Comparison of ENCODE assay signal across 9 cellular contexts in genomic region chrX:135086197-135086854, GRCh38. TPM values are rescaled to one million over a fixed set of nuclear protein-coding genes. Genes with fewer than 3 reads are reported as not detected.
A peak's percentile ranks its signal among the peaks of the same experiment; 100 is the strongest.
DNase-seq lines count a peak whose midpoint lies in the region; ATAC-seq, FAIRE-seq and TF ChIP-seq lines count a peak whose summit lies in the region.
"Had no signal": no experiment of that assay in that cellular context is flagged by ENCODE, and none has a peak within 500 bp of the region (broad histone marks: within the 10 kb centered on the region; RNA-seq: fewer than 3 reads in every experiment).

No MANE protein-coding gene starts in this region.

- peak; percentile 47 to 66 for DNase-seq in A549 (ENCODE audit: low read depth in 1 of 2, low spot score in 1 of 2)
- DNase-seq in GM10248 (ENCODE audit: extremely low spot score), result peak; percentile 38
- peak; percentile 63 for DNase-seq in HCT116 (ENCODE audit: low read depth, low spot score)
- peak; percentile 41 for DNase-seq in MV-4-11 (lab: John Stamatoyannopoulos, UW)
- DNase-seq in SKM-1 (lab: John Stamatoyannopoulos, UW; ENCODE audit: unreplicated experiment), result peak; percentile 1
- peak; percentile 71 to 75 for DNase-seq in cardiac fibroblast (ENCODE audit: low read depth in 2 of 2)
- peak; percentile 71 for DNase-seq in left kidney (ENCODE audit: low read depth, low spot score)
- DNase-seq in tibial artery, result no peak

- RAD21 ChIA-PET in HCT116 (lab: Charles Lee; ENCODE audit: low non-redundant PET in 1 of 2, low total read pairs in 2 of 2, uncharacterized antibody in 2 of 2, unreplicated experiment in 2 of 2), result no interaction called here

- H3K9ac ChIP-seq in HCT116 (ENCODE audit: low read length), result no peak overlapping the region

- no peak overlapping the region for H3K27ac ChIP-seq in A549
- H3K27ac ChIP-seq in HCT116 (ENCODE audit: low read depth, low read length), result no peak overlapping the region
- H3K27ac ChIP-seq in tibial artery, result no peak overlapping the region

- ATAC-seq in A549 (peak; percentile 97), HCT116 (peak; percentile 99)

- no peaks in the 10 kb centered on the region for H3K36me3 ChIP-seq in HCT116 (ENCODE audit: control insufficient read depth in 1 of 2, insufficient read depth in 2 of 2, low read length in 2 of 2)
- H3K36me3 ChIP-seq in tibial artery, result no peaks in the 10 kb centered on the region

- H3K9me3 ChIP-seq in A549, result no peaks in the 10 kb centered on the region
- H3K9me3 ChIP-seq in HCT116 (ENCODE audit: control insufficient read depth in 1 of 2, insufficient read depth in 1 of 2, low read depth in 1 of 2, low read length in 2 of 2), result no peaks in the 10 kb centered on the region
- H3K9me3 ChIP-seq in tibial artery, result no peaks in the 10 kb centered on the region

- TF ChIP-seq CTCF in A549 (IDR thresholded peaks at IDR 0.05), result peak; percentile 67
- peak; percentile 56 for TF ChIP-seq CTCF in GM10248 (IDR thresholded peaks at IDR 0.05; ENCODE audit: control extremely low read depth, extremely low read depth, low read depth, missing control alignments)
- peak; percentile 50 to 65 (median 55); a peak in 5 of 6 replicates for TF ChIP-seq CTCF in HCT116 (IDR thresholded peaks at IDR 0.05 in 2 of 3, conservative IDR thresholded peaks at IDR 0.05 in 1 of 3; ENCODE audit: borderline replicate concordance in 1 of 3, insufficient read depth in 1 of 3, low read depth in 2 of 3, low read length in 2 of 3)
- peak; percentile 54 for TF ChIP-seq CTCF in cardiac fibroblast (IDR thresholded peaks at IDR 0.05; ENCODE audit: low read depth, low read length)
- TF ChIP-seq CTCF in tibial artery (IDR thresholded peaks at IDR 0.05), result peak; percentile 40 to 43

- FAIRE-seq in A549 (lab: Jason Lieb, UNC), result peak; percentile 92

- intact Hi-C loops in HCT116 (cut with micrococcal nuclease), result no loop called here
- intact Hi-C loops in tibial artery (cut with DNase I; ENCODE audit: low total_unique reads), result no loop called here

- H3K4me2 ChIP-seq in A549, result no peak overlapping the region
- H3K4me2 ChIP-seq in HCT116 (ENCODE audit: low read length), result peak overlapping the region; percentile 23; the same call in 1 of the 2 replicates

- TF ChIP-seq POLR2A in A549 (IDR thresholded peaks at IDR 0.05; ENCODE audit: low read length), result no peak
- no peak for TF ChIP-seq POLR2A in HCT116 (IDR thresholded peaks at IDR 0.05; ENCODE audit: borderline replicate concordance, extremely low read depth, insufficient read depth, insufficient read length)

- TF ChIP-seq RAD21 in A549 (conservative IDR thresholded peaks at IDR 0.05 in 1 of 2, IDR thresholded peaks at IDR 0.05 in 1 of 2), result peak; percentile 54 to 55
- TF ChIP-seq RAD21 in HCT116 (IDR thresholded peaks at IDR 0.05; ENCODE audit: low read depth), result peak; percentile 58

- H2AFZ ChIP-seq in HCT116 (ENCODE audit: low read depth, low read length, poor library complexity, severe bottlenecking), result peak overlapping the region; percentile 68

- CTCF ChIA-PET in A549 (lab: Yijun Ruan, JAX) (interaction anchor here (0.8 to 1.8 kb wide), 7 partner anchors 10 to 121 kb away, joined by 3 to 9 read pairs (median 5); no protein-coding TSS in a partner anchor), GM10248 (lab: Yijun Ruan, JAX) (interaction anchor here (0.6 to 2.0 kb wide), 10 partner anchors 9 to 602 kb away, joined by 3 to 18 read pairs (median 3); no protein-coding TSS in a partner anchor), HCT116 (lab: Charles Lee) (interaction anchor here (0.7 to 1.0 kb wide), 3 partner anchors 10 to 26 kb away, joined by 3 to 9 read pairs (median 5); no protein-coding TSS in a partner anchor)

- no peaks in the 10 kb centered on the region for H3K79me2 ChIP-seq in HCT116 (ENCODE audit: insufficient read depth, low read length)

- POLR2A ChIA-PET in A549 (lab: Yijun Ruan, JAX), result interaction anchor here (0.9 kb wide), 1 partner anchor 34 kb away, joined by 6 read pairs; the partner anchor contains the start of gene RTL8A
- POLR2A ChIA-PET in GM10248 (lab: Yijun Ruan, JAX), result no interaction called here
- POLR2A ChIA-PET in HCT116 (lab: Charles Lee), result no interaction called here

- H3K4me1 ChIP-seq in A549 (no peaks in the 10 kb centered on the region), HCT116 (ENCODE audit: control insufficient read depth in 1 of 2, insufficient read depth in 2 of 2, low read length in 2 of 2) (peaks cover 0 to 8% of the 10 kb centered on the region in 2 experiments; a peak in 2 of 4 replicates), tibial artery (no peaks in the 10 kb centered on the region)

- 0% methylated on average over 4 of the region's 4 CpGs for WGBS in A549 (ENCODE audit: missing lambda C conversion rate)

- BruUV-seq in HCT116 (replicated peaks; lab: Mats Ljungman, UMichigan), result no TSS peak

- no peaks in the 10 kb centered on the region for H3K27me3 ChIP-seq in HCT116 (ENCODE audit: insufficient read depth, low read length)
- no peaks in the 10 kb centered on the region for H3K27me3 ChIP-seq in tibial artery

- no peak overlapping the region for H3K4me3 ChIP-seq in A549
- H3K4me3 ChIP-seq in HCT116 (replicated peaks in 1 of 2; ENCODE audit: low read depth in 1 of 2, low read length in 2 of 2), result no peak overlapping the region
- H3K4me3 ChIP-seq in cardiac fibroblast (replicated peaks in 1 of 2; ENCODE audit: low read depth in 2 of 2, low read length in 2 of 2), result no peak overlapping the region
- no peak overlapping the region for H3K4me3 ChIP-seq in tibial artery

- no peak for TF ChIP-seq EP300 in A549 (IDR thresholded peaks at IDR 0.05)

- no peaks in the 10 kb centered on the region for H3K9me2 ChIP-seq in HCT116 (ENCODE audit: insufficient read depth)

- no peaks in the 10 kb centered on the region for H4K20me1 ChIP-seq in HCT116 (ENCODE audit: insufficient read depth)

TF ChIP-seq in A549, 52 proteins besides CTCF, POLR2A, EP300 and RAD21:
- TF ChIP-seq HOXA7 (CRISPR knock-in tag; IDR thresholded peaks at IDR 0.05) (no peak), MAFK (IDR thresholded peaks at IDR 0.05; ENCODE audit: partially characterized antibody) (no peak), EHF (CRISPR knock-in tag; IDR thresholded peaks at IDR 0.05) (peak; percentile 83; the same call in 1 of the 2 replicates), SMC3 (IDR thresholded peaks at IDR 0.05) (peak; percentile 40; the same call in 2 of the 3 replicates), ESRRA (IDR thresholded peaks at IDR 0.05; ENCODE audit: borderline replicate concordance, low read length) (no peak)
TF ChIP-seq in A549: peak in this region for 2.

TF ChIP-seq in HCT116, 20 proteins besides CTCF, POLR2A, EP300 and RAD21:
- TF ChIP-seq ELF1 (IDR thresholded peaks at IDR 0.05; ENCODE audit: borderline replicate concordance, low read depth) (peak; percentile 57), CBX3 (IDR thresholded peaks at IDR 0.05; ENCODE audit: low read depth) (no peak)

RNA-seq across cellular contexts. Expression of gene SMIM10L2B, which starts 12.2 kb away (rescaled TPM):
- polyA plus RNA-seq in A549 (2011; rRNA removed) (0.06 TPM in 1 of 2 replicates, not detected in the other), A549 (2017; fragmentation: RNase III; extraction: RNeasy Plus Mini Kit Qiagen cat#74134 plus additional on column Dnase treatment) (0.07 to 0.14 TPM (median 0.12 TPM) in 3 replicates)
- 0.04 and 0.06 TPM in 2 replicates for polyA plus RNA-seq in A549 (2012; cell fraction: cytosol; rRNA removed)
- polyA plus RNA-seq in A549 (2012; cell fraction: nucleus; rRNA removed), result 0.02 and 0.13 TPM in 2 replicates
- 0.15 and 0.33 TPM in 2 replicates for polyA minus RNA-seq in A549 (2011; rRNA and poly(A)+ RNA removed)
- 0.39 TPM for total RNA-seq in HCT116 (2021; ENCODE audit: unreplicated experiment)
- 0.27 and 0.44 TPM in 2 replicates for polyA plus RNA-seq in HCT116 (2012)

RNA-seq across cellular contexts. Expression of gene ETDB, which starts 34.0 kb away (rescaled TPM):
- polyA plus RNA-seq in A549 (2011; rRNA removed), result not detected in 2 replicates
- not detected in 2 replicates for polyA plus RNA-seq in A549 (2012; cell fraction: cytosol; rRNA removed)
- not detected in 2 replicates for polyA plus RNA-seq in A549 (2012; cell fraction: nucleus; rRNA removed)
- not detected in 3 replicates for polyA plus RNA-seq in A549 (2017; fragmentation: RNase III; extraction: RNeasy Plus Mini Kit Qiagen cat#74134 plus additional on column Dnase treatment)
- polyA minus RNA-seq in A549 (2011; rRNA and poly(A)+ RNA removed), result not detected in 2 replicates
- not detected for total RNA-seq in HCT116 (2021; ENCODE audit: unreplicated experiment)
- not detected in 2 replicates for polyA plus RNA-seq in HCT116 (2012)
- total RNA-seq: lower leg skin had no signal

RNA-seq across cellular contexts. Expression of gene RTL8A, which starts 34.4 kb away (rescaled TPM):
- polyA plus RNA-seq in A549 (2011; rRNA removed), result 74.8 and 142 TPM in 2 replicates
- polyA plus RNA-seq in A549 (2012; cell fraction: cytosol; rRNA removed), result 162 and 195 TPM in 2 replicates
- 111 and 124 TPM in 2 replicates for polyA plus RNA-seq in A549 (2012; cell fraction: nucleus; rRNA removed)
- 130 to 138 TPM (median 137 TPM) in 3 replicates for polyA plus RNA-seq in A549 (2017; fragmentation: RNase III; extraction: RNeasy Plus Mini Kit Qiagen cat#74134 plus additional on column Dnase treatment)
- 43.0 and 46.1 TPM in 2 replicates for polyA minus RNA-seq in A549 (2011; rRNA and poly(A)+ RNA removed)
- 54.8 TPM for total RNA-seq in HCT116 (2021; ENCODE audit: unreplicated experiment)
- polyA plus RNA-seq in HCT116 (2012), result 202 and 224 TPM in 2 replicates

RNA-seq across cellular contexts. Expression of gene RTL8C, which starts 54.2 kb away (rescaled TPM):
- polyA plus RNA-seq in A549 (2011; rRNA removed), result 45.6 and 72.6 TPM in 2 replicates
- polyA plus RNA-seq in A549 (2012; cell fraction: cytosol; rRNA removed), result 122 and 163 TPM in 2 replicates
- 159 and 185 TPM in 2 replicates for polyA plus RNA-seq in A549 (2012; cell fraction: nucleus; rRNA removed)
- polyA plus RNA-seq in A549 (2017; fragmentation: RNase III; extraction: RNeasy Plus Mini Kit Qiagen cat#74134 plus additional on column Dnase treatment), result 109 to 123 TPM (median 109 TPM) in 3 replicates
- polyA minus RNA-seq in A549 (2011; rRNA and poly(A)+ RNA removed), result 34.6 and 46.3 TPM in 2 replicates
- 40.3 TPM for total RNA-seq in HCT116 (2021; ENCODE audit: unreplicated experiment)
- polyA plus RNA-seq in HCT116 (2012), result 61.3 and 71.9 TPM in 2 replicates

Comparison
In these comparisons a context has a peak if more than half of its experiments do, and no peak if none do; other contexts are left out.
1. DNase-seq: peak in A549 (2 of 2), GM10248 (single experiment), HCT116 (single experiment), MV-4-11 (single experiment), SKM-1 (single experiment), cardiac fibroblast (2 of 2) and left kidney (single experiment); none in tibial artery (0 of 2).
2. Of the 6 proteins assayed by ChIP-seq in both A549 and HCT116: peak only in A549: none; only in HCT116: none; in both: CTCF and RAD21; in neither: 4.
3. Peak in every context shown above with its lines, with median percentiles within 50 percentile points of each other: CTCF ChIP-seq.